In genomic region chr12:70758494-70758845, GRCh38 we compare ENCODE assay signal across 15 cellular contexts.
DNase-seq lines count a peak whose midpoint lies in the region; ATAC-seq, FAIRE-seq and TF ChIP-seq lines count a peak whose summit lies in the region.
"Had no signal": no experiment of that assay in that cellular context is flagged by ENCODE, and none has a peak within 500 bp of the region (broad histone marks: within the 10 kb centered on the region; RNA-seq: fewer than 3 reads in every experiment).

No MANE protein-coding gene starts in this region.

- no peak overlapping the region for H2BK12ac ChIP-seq in neuronal stem cell (ENCODE audit: low read length)

- no peak overlapping the region for H3K4me2 ChIP-seq in K562 (ENCODE audit: insufficient read depth, low read length)
- H3K4me2 ChIP-seq in neuronal stem cell (ENCODE audit: insufficient read depth, low read length, poor library complexity, severe bottlenecking) = no peak overlapping the region

- DNase-seq in Caki2 (ENCODE audit: low read depth) (peak; percentile 18), K562 (ENCODE audit: extremely low read depth in 1 of 4, low spot score in 3 of 4) (no peak), neuronal stem cell (ENCODE audit: low spot score) (no peak), H4 (ENCODE audit: low spot score) (no peak), upper lobe of left lung (no peak), NCI-H1930 (lab: John Stamatoyannopoulos, UW) (no peak)
- no peak for DNase-seq in stimulated activated CD4-positive, alpha-beta T cell treated with anti-CD3 and anti-CD28 coated beads, Interleukin-2, amount 100 ng/mL, for 24 hours
- DNase-seq: CD8-positive, alpha-beta T cell; COR-L47; Kasumi-1; KBM-7 had no signal

- intact Hi-C loops in K562 (cut with micrococcal nuclease) = no loop called here

- WGBS in K562 (ENCODE audit: insufficient coverage, low coverage, missing lambda C conversion rate) = 79% methylated on average over 5 of the region's 5 CpGs
- WGBS in neuronal stem cell (ENCODE audit: extremely low coverage in 2 of 2, insufficient read length in 2 of 2, insufficient replicate concordance in 1 of 2), 2 donors = no CpG with 5 or more reads among the region's 5 CpGs
- WGBS in upper lobe of left lung, 2 donors = 90% methylated on average over 5 of the region's 5 CpGs

- H3K9me3 ChIP-seq in HUES48 (ENCODE audit: control insufficient read depth, insufficient read depth, low read length) (no peaks in the 10 kb centered on the region), K562 (replicated peaks; ENCODE audit: control insufficient read depth, insufficient read depth, low read depth, low read length) (no peaks in the 10 kb centered on the region), neuronal stem cell (replicated peaks in 1 of 2; ENCODE audit: control insufficient read depth in 2 of 2, insufficient read depth in 1 of 2, low read depth in 1 of 2, low read length in 2 of 2) (no peaks in the 10 kb centered on the region), upper lobe of left lung (no peaks in the 10 kb centered on the region)

- H3K9ac ChIP-seq in HUES48 (ENCODE audit: low read depth, low read length) (no peak overlapping the region), K562 (ENCODE audit: insufficient read depth in 1 of 2, low read depth in 2 of 2, low read length in 2 of 2) (no peak overlapping the region), neuronal stem cell (ENCODE audit: low read depth, low read length, poor library complexity) (no peak overlapping the region)

- H4K8ac ChIP-seq in neuronal stem cell (ENCODE audit: low read depth, low read length) = no peak overlapping the region

- no peak overlapping the region for H4K91ac ChIP-seq in neuronal stem cell (ENCODE audit: low read depth, low read length, poor library complexity)

- no peak for TF ChIP-seq CTCF in K562 (IDR thresholded peaks at IDR 0.05 in 2 of 3, conservative IDR thresholded peaks at IDR 0.05 in 1 of 3; ENCODE audit: insufficient read depth in 2 of 3, low read depth in 1 of 3, low read length in 3 of 3)
- no peak for TF ChIP-seq CTCF in upper lobe of left lung (IDR thresholded peaks at IDR 0.05)

- TF ChIP-seq POLR2A in K562 (conservative IDR thresholded peaks at IDR 0.05) = no peak
- no peak for TF ChIP-seq POLR2A in upper lobe of left lung (IDR thresholded peaks at IDR 0.05)

- H3K4me3 ChIP-seq in HUES48 (ENCODE audit: low read depth, low read length) = no peak overlapping the region
- no peak overlapping the region for H3K4me3 ChIP-seq in K562
- no peak overlapping the region for H3K4me3 ChIP-seq in neuronal stem cell (ENCODE audit: low read length in 2 of 2)
- H3K4me3 ChIP-seq in upper lobe of left lung = no peak overlapping the region

- H2AK5ac ChIP-seq in neuronal stem cell (ENCODE audit: low read depth, low read length) = no peak overlapping the region

- no peaks in the 10 kb centered on the region for H4K20me1 ChIP-seq in K562 (replicated peaks; ENCODE audit: control insufficient read depth, insufficient read depth, low read length)

- H3K27ac ChIP-seq in HUES48 (ENCODE audit: low read depth, low read length) = peak overlapping the region; percentile 87
- H3K27ac ChIP-seq in K562 (ENCODE audit: extremely low read depth, low read depth, low read length) = no peak overlapping the region
- no peak overlapping the region for H3K27ac ChIP-seq in neuronal stem cell (replicated peaks; ENCODE audit: low read length)
- no peak overlapping the region for H3K27ac ChIP-seq in upper lobe of left lung
- H3K27ac ChIP-seq: 22Rv1 had no signal

- no peak overlapping the region for H2BK120ac ChIP-seq in neuronal stem cell (ENCODE audit: low read depth, low read length)

- H3K9me1 ChIP-seq in K562 (ENCODE audit: control insufficient read depth, insufficient read depth, low read length) = no peaks in the 10 kb centered on the region

- no peak for TF ChIP-seq RAD21 in K562 (CRISPR knock-in tag; conservative IDR thresholded peaks at IDR 0.05 in 1 of 2, IDR thresholded peaks at IDR 0.05 in 1 of 2)

- H3K4me1 ChIP-seq in HUES48 (ENCODE audit: control insufficient read depth, insufficient read depth, low read length) (peaks cover 44% of the 10 kb centered on the region), K562 (replicated peaks in 1 of 2; ENCODE audit: control insufficient read depth in 2 of 2, insufficient read depth in 2 of 2, low read length in 2 of 2) (peaks cover 0 to 15% of the 10 kb centered on the region in 2 experiments; a peak in 3 of 5 replicates), neuronal stem cell (ENCODE audit: control insufficient read depth in 2 of 2, insufficient read depth in 1 of 2, low read depth in 1 of 2, low read length in 2 of 2) (peaks cover 3 to 8% of the 10 kb centered on the region in 2 donors), upper lobe of left lung (no peaks in the 10 kb centered on the region)

- FAIRE-seq in K562 (lab: Jason Lieb, UNC) = no peak
- FAIRE-seq: GM18507, H54 had no signal

- no peak overlapping the region for H3K23ac ChIP-seq in neuronal stem cell (ENCODE audit: low read depth, low read length, poor library complexity)

- no peak for TF ChIP-seq EP300 in K562 (IDR thresholded peaks at IDR 0.05; ENCODE audit: low read length)
- TF ChIP-seq EP300 in upper lobe of left lung (IDR thresholded peaks at IDR 0.05) = no peak

- no peak overlapping the region for H3K14ac ChIP-seq in neuronal stem cell (ENCODE audit: low read length)

- H2BK15ac ChIP-seq in neuronal stem cell (ENCODE audit: low read length) = no peak overlapping the region

- no peak overlapping the region for H2BK5ac ChIP-seq in neuronal stem cell (ENCODE audit: low read length)

- H3K27me3 ChIP-seq in HUES48 (ENCODE audit: control insufficient read depth, insufficient read depth, low read length) (no peaks in the 10 kb centered on the region), K562 (ENCODE audit: control insufficient read depth in 2 of 2, insufficient read depth in 2 of 2, low read length in 2 of 2) (no peaks in the 10 kb centered on the region), neuronal stem cell (ENCODE audit: control insufficient read depth in 3 of 3, insufficient read depth in 3 of 3, low read depth in 1 of 3, low read length in 3 of 3) (no peaks in the 10 kb centered on the region), upper lobe of left lung (no peaks in the 10 kb centered on the region)

- H3K79me1 ChIP-seq in neuronal stem cell (ENCODE audit: low read depth, low read length) = no peaks in the 10 kb centered on the region

- in situ Hi-C loops in Caki2 (cut with HindIII; ENCODE audit: low pct_unique_long_range_greater_than_20kb, low sequenced_read_pairs) (no loop called here), K562 (cut with MboI) (no loop called here)

- POLR2A ChIA-PET in K562 (lab: Yijun Ruan, JAX) = no interaction called here

- CTCF ChIA-PET in K562 (lab: Yijun Ruan, JAX; ENCODE audit: low intra/inter-chr PET ratio) = no interaction called here

- H3K36me3 ChIP-seq in HUES48 (ENCODE audit: control insufficient read depth, insufficient read depth, low read length) (no peaks in the 10 kb centered on the region), K562 (ENCODE audit: control insufficient read depth, insufficient read depth, low read length) (no peaks in the 10 kb centered on the region), neuronal stem cell (replicated peaks in 1 of 2; ENCODE audit: control insufficient read depth in 2 of 2, insufficient read depth in 2 of 2, low read length in 2 of 2) (no peaks in the 10 kb centered on the region), upper lobe of left lung (no peaks in the 10 kb centered on the region)

- H3K79me2 ChIP-seq in K562 (ENCODE audit: control insufficient read depth, insufficient read depth, low read length) = no peaks in the 10 kb centered on the region

- ATAC-seq in K562 = no peak
- ATAC-seq in upper lobe of left lung (ENCODE audit: low FRiP score in 2 of 2) = no peak
- ATAC-seq: CD8-positive, alpha-beta T cell had no signal

- peak overlapping the region; percentile 66 for H3K18ac ChIP-seq in neuronal stem cell (ENCODE audit: low read length)

- H2AFZ ChIP-seq in K562 (ENCODE audit: low read depth, low read length) = peak overlapping the region; percentile 28; the same call in 1 of the 2 replicates
- peak overlapping the region; percentile 44 for H2AFZ ChIP-seq in neuronal stem cell (ENCODE audit: low read length)

- H3K4ac ChIP-seq in neuronal stem cell (ENCODE audit: low read length) = no peak overlapping the region

- BruUV-seq in K562 (replicated peaks; lab: Mats Ljungman, UMichigan) = no TSS peak

TF ChIP-seq in K562, 482 proteins besides CTCF, POLR2A, EP300 and RAD21 (continues in another document):
- TF ChIP-seq ZNF140 (CRISPR knock-in tag; IDR thresholded peaks at IDR 0.05) (no peak), CCNT2 (IDR thresholded peaks at IDR 0.05; ENCODE audit: borderline replicate concordance, extremely low read depth, insufficient read length, low read depth, low read length) (no peak), SP2 (IDR thresholded peaks at IDR 0.05; ENCODE audit: extremely low read depth, low read depth, low read length, poor library complexity, severe bottlenecking) (no peak), CREB3L1 (IDR thresholded peaks at IDR 0.05; ENCODE audit: borderline replicate concordance, low read depth) (no peak), RFX5 (IDR thresholded peaks at IDR 0.05; ENCODE audit: low read depth, low read length) (no peak), SIRT6 (IDR thresholded peaks at IDR 0.05; ENCODE audit: low read depth, low read length) (no peak), SMARCA5 (IDR thresholded peaks at IDR 0.05) (no peak), ZNF274 (IDR thresholded peaks at IDR 0.05; ENCODE audit: borderline replicate concordance, low read depth, low read length) (no peak), SNIP1 (IDR thresholded peaks at IDR 0.05; ENCODE audit: low read depth) (no peak), KDM5B (IDR thresholded peaks at IDR 0.05; ENCODE audit: insufficient replicate concordance, low read depth, low read length) (no peak)
